ENCODE assay signal across 10 cellular contexts in genomic region chr17:2394775-2395191, GRCh38. TPM values are rescaled to one million over a fixed set of nuclear protein-coding genes. Genes with fewer than 3 reads are reported as not detected.
DNase-seq lines count a peak whose midpoint lies in the region; ATAC-seq and TF ChIP-seq lines count a peak whose summit lies in the region.
"Had no signal": no experiment of that assay in that cellular context is flagged by ENCODE, and none has a peak within 500 bp of the region (broad histone marks: within the 10 kb centered on the region; RNA-seq: fewer than 3 reads in every experiment).

No MANE protein-coding gene starts in this region.

- CTCF ChIA-PET in HEK293T (lab: Yijun Ruan, JAX) = no interaction called here

- no peak overlapping the region for H3K4me3 ChIP-seq in upper lobe of right lung

- no peaks in the 10 kb centered on the region for H3K9me3 Mint-ChIP-seq in activated naive CD4-positive, alpha-beta T cell treated with anti-CD3 and anti-CD28 coated beads, Interleukin-2, amount 50 U/mL, for 24 hours
- H3K9me3 Mint-ChIP-seq in dendritic cell treated with granulocyte-macrophage colony-stimulating factor and Interleukin-4, amounts not matched to agents 40 ng/mL and 50 ng/mL, for 4 days = no peaks in the 10 kb centered on the region
- no peaks in the 10 kb centered on the region for H3K9me3 Mint-ChIP-seq in natural killer cell treated with Interleukin-12 subunit alpha and Interleukin-12 subunit beta and Interleukin-15 and Interleukin-18, amount 100 ng/mL, for 72 hours

- ATAC-seq in natural killer cell treated with Interleukin-12 subunit alpha and Interleukin-12 subunit beta and Interleukin-15 and Interleukin-18, amount 100 ng/mL, for 72 hours = no peak
- ATAC-seq in upper lobe of right lung = no peak
- ATAC-seq in GM18868 (IDR thresholded peaks at IDR 0.05; ENCODE audit: unreplicated experiment) = no peak

- peaks cover 69% of the 10 kb centered on the region for H3K4me1 ChIP-seq in upper lobe of right lung

- no peaks in the 10 kb centered on the region for H3K9me3 ChIP-seq in upper lobe of right lung

- H3K4me1 Mint-ChIP-seq in activated naive CD4-positive, alpha-beta T cell treated with anti-CD3 and anti-CD28 coated beads, Interleukin-2, amount 50 U/mL, for 24 hours = peaks cover 62% of the 10 kb centered on the region
- H3K4me1 Mint-ChIP-seq in dendritic cell treated with granulocyte-macrophage colony-stimulating factor and Interleukin-4, amounts not matched to agents 40 ng/mL and 50 ng/mL, for 4 days (ENCODE audit: low read depth) = peaks cover 82% of the 10 kb centered on the region
- H3K4me1 Mint-ChIP-seq in natural killer cell treated with Interleukin-12 subunit alpha and Interleukin-12 subunit beta and Interleukin-15 and Interleukin-18, amount 100 ng/mL, for 72 hours (ENCODE audit: low read depth in 2 of 2) = peaks cover 24 to 40% of the 10 kb centered on the region in 2 donors

- DNase-seq in activated naive CD4-positive, alpha-beta T cell treated with anti-CD3 and anti-CD28 coated beads, Interleukin-2, amount 50 U/mL, for 16 hours = no peak
- DNase-seq in natural killer cell treated with Interleukin-12 subunit alpha and Interleukin-12 subunit beta and Interleukin-15 and Interleukin-18, amount 100 ng/mL, for 72 hours (ENCODE audit: low spot score) = no peak
- DNase-seq in upper lobe of right lung = peak; percentile 63
- DNase-seq in NCI-H1436 (lab: John Stamatoyannopoulos, UW) = no peak
- no peak for DNase-seq in HEK293T (ENCODE audit: extremely low spot score)
- DNase-seq: head of caudate nucleus, NCI-H1694 treated with DMSO at 0.1 percent for 48 hours had no signal

- H3K27me3 ChIP-seq in upper lobe of right lung = no peaks in the 10 kb centered on the region

- H3K36me3 Mint-ChIP-seq in activated naive CD4-positive, alpha-beta T cell treated with anti-CD3 and anti-CD28 coated beads, Interleukin-2, amount 50 U/mL, for 24 hours = no peaks in the 10 kb centered on the region
- H3K36me3 Mint-ChIP-seq in dendritic cell treated with granulocyte-macrophage colony-stimulating factor and Interleukin-4, amounts not matched to agents 40 ng/mL and 50 ng/mL, for 4 days (ENCODE audit: low read depth) = peaks cover 62% of the 10 kb centered on the region
- no peaks in the 10 kb centered on the region for H3K36me3 Mint-ChIP-seq in natural killer cell treated with Interleukin-12 subunit alpha and Interleukin-12 subunit beta and Interleukin-15 and Interleukin-18, amount 100 ng/mL, for 72 hours

- intact Hi-C loops in dendritic cell treated with granulocyte-macrophage colony-stimulating factor and Interleukin-4, amounts not matched to agents 40 ng/mL and 50 ng/mL, for 4 days (cut with micrococcal nuclease) = loop anchor here (10.0 kb wide), 1 partner anchor 820 kb away; no protein-coding TSS in a partner anchor
- intact Hi-C loops in upper lobe of right lung (cut with DNase I) = no loop called here

- H3K27ac Mint-ChIP-seq in activated naive CD4-positive, alpha-beta T cell treated with anti-CD3 and anti-CD28 coated beads, Interleukin-2, amount 50 U/mL, for 24 hours = no peak overlapping the region
- peak overlapping the region; percentile 95 for H3K27ac Mint-ChIP-seq in dendritic cell treated with granulocyte-macrophage colony-stimulating factor and Interleukin-4, amounts not matched to agents 40 ng/mL and 50 ng/mL, for 4 days
- H3K27ac Mint-ChIP-seq in natural killer cell treated with Interleukin-12 subunit alpha and Interleukin-12 subunit beta and Interleukin-15 and Interleukin-18, amount 100 ng/mL, for 72 hours = peak overlapping the region; percentile 71 to 85

- no peak for TF ChIP-seq CTCF in upper lobe of right lung (IDR thresholded peaks at IDR 0.05)

- H3K27ac ChIP-seq in upper lobe of right lung = peak overlapping the region; percentile 95

- H3K27me3 Mint-ChIP-seq in activated naive CD4-positive, alpha-beta T cell treated with anti-CD3 and anti-CD28 coated beads, Interleukin-2, amount 50 U/mL, for 24 hours = no peaks in the 10 kb centered on the region
- H3K27me3 Mint-ChIP-seq in dendritic cell treated with granulocyte-macrophage colony-stimulating factor and Interleukin-4, amounts not matched to agents 40 ng/mL and 50 ng/mL, for 4 days = no peaks in the 10 kb centered on the region
- H3K27me3 Mint-ChIP-seq in natural killer cell treated with Interleukin-12 subunit alpha and Interleukin-12 subunit beta and Interleukin-15 and Interleukin-18, amount 100 ng/mL, for 72 hours = no peaks in the 10 kb centered on the region

- peak overlapping the region; percentile 44 for H3K4me3 Mint-ChIP-seq in activated naive CD4-positive, alpha-beta T cell treated with anti-CD3 and anti-CD28 coated beads, Interleukin-2, amount 50 U/mL, for 24 hours
- peak overlapping the region; percentile 72 for H3K4me3 Mint-ChIP-seq in dendritic cell treated with granulocyte-macrophage colony-stimulating factor and Interleukin-4, amounts not matched to agents 40 ng/mL and 50 ng/mL, for 4 days
- peak overlapping the region; percentile 85 for H3K4me3 Mint-ChIP-seq in natural killer cell treated with Interleukin-12 subunit alpha and Interleukin-12 subunit beta and Interleukin-15 and Interleukin-18, amount 100 ng/mL, for 72 hours

- H3K36me3 ChIP-seq in upper lobe of right lung = no peaks in the 10 kb centered on the region

- POLR2A ChIA-PET in HEK293T (lab: Yijun Ruan, JAX) = no interaction called here

TF ChIP-seq in HEK293T, 16 proteins besides CTCF, POLR2A, EP300 and RAD21:
- TF ChIP-seq, protein P1, sequence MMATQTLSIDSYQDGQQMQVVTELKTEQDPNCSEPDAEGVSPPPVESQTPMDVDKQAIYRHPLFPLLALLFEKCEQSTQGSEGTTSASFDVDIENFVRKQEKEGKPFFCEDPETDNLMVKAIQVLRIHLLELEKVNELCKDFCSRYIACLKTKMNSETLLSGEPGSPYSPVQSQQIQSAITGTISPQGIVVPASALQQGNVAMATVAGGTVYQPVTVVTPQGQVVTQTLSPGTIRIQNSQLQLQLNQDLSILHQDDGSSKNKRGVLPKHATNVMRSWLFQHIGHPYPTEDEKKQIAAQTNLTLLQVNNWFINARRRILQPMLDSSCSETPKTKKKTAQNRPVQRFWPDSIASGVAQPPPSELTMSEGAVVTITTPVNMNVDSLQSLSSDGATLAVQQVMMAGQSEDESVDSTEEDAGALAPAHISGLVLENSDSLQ (IDR thresholded peaks at IDR 0.05) = no peak
- TF ChIP-seq HDGF (IDR thresholded peaks at IDR 0.05; ENCODE audit: borderline replicate concordance) (no peak), ELF4 (IDR thresholded peaks at IDR 0.05) (no peak), ARNT (IDR thresholded peaks at IDR 0.05) (no peak), BHLHE40 (IDR thresholded peaks at IDR 0.05; ENCODE audit: borderline replicate concordance) (no peak), SUZ12 (IDR thresholded peaks at IDR 0.05) (no peak), FOXA1 (IDR thresholded peaks at IDR 0.05) (no peak), SP1 (IDR thresholded peaks at IDR 0.05) (no peak), LEF1 (IDR thresholded peaks at IDR 0.05; ENCODE audit: borderline replicate concordance) (no peak), FOXK2 (IDR thresholded peaks at IDR 0.05) (no peak), CTBP1 (IDR thresholded peaks at IDR 0.05; ENCODE audit: borderline replicate concordance) (no peak), FOXM1 (IDR thresholded peaks at IDR 0.05; ENCODE audit: borderline replicate concordance) (no peak), TARDBP (IDR thresholded peaks at IDR 0.05) (no peak), ZNF384 (IDR thresholded peaks at IDR 0.05) (no peak), NFRKB (IDR thresholded peaks at IDR 0.05) (no peak), L3MBTL2 (conservative IDR thresholded peaks at IDR 0.05) (no peak)

RNA-seq across cellular contexts. Expression of gene MNT, which starts 6.1 kb away (rescaled TPM):
- total RNA-seq in natural killer cell treated with Interleukin-12 subunit alpha and Interleukin-12 subunit beta and Interleukin-15 and Interleukin-18, amount 100 ng/mL, for 72 hours = 10 to 100 TPM; 20.3 to 36.9 TPM
- total RNA-seq in upper lobe of right lung = 32.7 TPM

RNA-seq across cellular contexts. Expression of gene SGSM2, which starts 57.5 kb away (rescaled TPM):
- total RNA-seq in natural killer cell treated with Interleukin-12 subunit alpha and Interleukin-12 subunit beta and Interleukin-15 and Interleukin-18, amount 100 ng/mL, for 72 hours = 10 to 100 TPM; 16.6 to 54.8 TPM
- 55.0 TPM for total RNA-seq in upper lobe of right lung

RNA-seq across cellular contexts. Expression of gene TSR1, which starts 58.5 kb away (rescaled TPM):
- 10 to 100 TPM; 47.5 to 95.6 TPM for total RNA-seq in natural killer cell treated with Interleukin-12 subunit alpha and Interleukin-12 subunit beta and Interleukin-15 and Interleukin-18, amount 100 ng/mL, for 72 hours
- 17.7 TPM for total RNA-seq in upper lobe of right lung
